ENCODE assay signal across 1 cellular context in genomic region chr1:205668951-205669340, GRCh38.
A peak's percentile ranks its signal among the peaks of the same experiment; 100 is the strongest.
TF ChIP-seq lines count a peak whose summit lies in the region.

No MANE protein-coding gene starts in this region.

TF ChIP-seq in H1, 55 proteins besides CTCF, POLR2A, EP300 and RAD21 (continued from another document):
- peak; percentile 53; the same call in 1 of the 2 replicates for TF ChIP-seq E2F6 (IDR thresholded peaks at IDR 0.05)
- no peak for TF ChIP-seq RNF2 (IDR thresholded peaks at IDR 0.05; ENCODE audit: borderline replicate concordance, low read depth, low read length, missing control alignments, poor library complexity, severe bottlenecking)
- TF ChIP-seq CBX5 (IDR thresholded peaks at IDR 0.05; ENCODE audit: low read depth, low read length) = no peak
- TF ChIP-seq HDAC2 (IDR thresholded peaks at IDR 0.05; ENCODE audit: borderline replicate concordance in 1 of 2, low read depth in 2 of 2, low read length in 2 of 2) = no peak
- no peak for TF ChIP-seq JUND (IDR thresholded peaks at IDR 0.05; ENCODE audit: low read length)
- no peak for TF ChIP-seq PHF8 (conservative IDR thresholded peaks at IDR 0.05; ENCODE audit: low read depth, low read length)
- no peak for TF ChIP-seq CTBP2 (IDR thresholded peaks at IDR 0.05; ENCODE audit: borderline replicate concordance, insufficient read depth, insufficient read length, low read length)
- no peak for TF ChIP-seq EGR1 (IDR thresholded peaks at IDR 0.05; ENCODE audit: borderline replicate concordance, low read depth, low read length)
- no peak for TF ChIP-seq CEBPB (IDR thresholded peaks at IDR 0.05; ENCODE audit: low read depth, low read length)
- TF ChIP-seq KDM4A (IDR thresholded peaks at IDR 0.05; ENCODE audit: low read depth, low read length, severe bottlenecking) = no peak
